In the genomic region with DNA sequence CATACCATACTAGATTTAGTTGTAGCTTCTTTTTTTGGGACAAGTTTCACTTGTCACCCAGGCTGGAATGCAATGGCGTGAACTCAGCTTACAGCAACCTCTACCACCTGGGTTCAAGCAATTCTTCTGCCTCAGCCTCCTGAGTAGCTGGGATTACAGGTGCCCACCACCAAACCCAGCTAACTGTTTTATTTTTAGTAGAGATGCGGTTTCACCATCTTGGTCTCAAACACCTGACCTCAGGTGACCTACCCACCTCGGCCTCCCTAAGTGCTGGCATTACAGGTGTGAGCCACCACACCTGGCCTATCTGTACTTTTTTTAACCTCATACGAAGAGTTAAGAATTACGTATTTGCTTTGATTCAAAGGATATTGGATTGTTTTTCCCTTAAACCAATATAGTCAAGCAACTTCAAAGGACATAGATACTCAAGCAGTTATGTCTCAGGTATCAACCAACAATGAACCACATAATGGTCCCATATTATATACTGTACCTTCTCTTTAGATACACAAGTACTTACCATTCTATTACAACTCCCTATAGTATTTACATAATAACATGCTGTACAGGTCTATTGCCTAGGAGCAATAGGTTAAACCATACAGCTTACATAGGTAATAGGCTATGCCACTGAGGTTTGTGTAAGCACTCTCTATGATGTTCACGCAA, we compare ENCODE assay signal across 21 cellular contexts. TPM values are rescaled to one million over a fixed set of nuclear protein-coding genes. Genes with fewer than 3 reads are reported as not detected.
A peak's percentile ranks its signal among the peaks of the same experiment; 100 is the strongest.
DNase-seq lines count a peak whose midpoint lies in the region; ATAC-seq, FAIRE-seq and TF ChIP-seq lines count a peak whose summit lies in the region.
"Had no signal": no experiment of that assay in that cellular context is flagged by ENCODE, and none has a peak within 500 bp of the region (broad histone marks: within the 10 kb centered on the region; RNA-seq: fewer than 3 reads in every experiment).

No MANE protein-coding gene starts in this region.

- ATAC-seq in HepG2 = no peak
- no peak for ATAC-seq in right lobe of liver
- ATAC-seq in K562 = peak; percentile 53
- no peak for ATAC-seq in CD4-positive, alpha-beta T cell (ENCODE audit: poor library complexity)

- H3K27me3 ChIP-seq in HepG2 (ENCODE audit: control insufficient read depth in 1 of 2, insufficient read depth in 2 of 2, low read length in 2 of 2) (no peaks in the 10 kb centered on the region), right lobe of liver (no peaks in the 10 kb centered on the region), K562 (ENCODE audit: control insufficient read depth in 2 of 2, insufficient read depth in 2 of 2, low read length in 2 of 2) (no peaks in the 10 kb centered on the region)
- no peaks in the 10 kb centered on the region for H3K27me3 ChIP-seq in CD4-positive, alpha-beta T cell (ENCODE audit: control insufficient read depth, insufficient read depth, low read length)
- H3K27me3 ChIP-seq: Peyer's patch had no signal

- DNase-seq in HepG2 (ENCODE audit: low spot score) = no peak
- no peak for DNase-seq in right lobe of liver
- DNase-seq in SK-N-MC (ENCODE audit: low read depth, low spot score) = no peak
- no peak for DNase-seq in K562 (ENCODE audit: extremely low read depth in 1 of 4, low spot score in 3 of 4)
- DNase-seq in CD4-positive, alpha-beta T cell = no peak
- no peak for DNase-seq in activated CD8-positive, alpha-beta memory T cell treated with anti-CD3 and anti-CD28 coated beads, Interleukin-2, amount 50 U/mL, for 4 hours
- DNase-seq in effector CD4-positive, alpha-beta T cell = no peak
- no peak for DNase-seq in activated naive CD4-positive, alpha-beta T cell treated with Interleukin-2 at 50 U/mL for 16 hours
- DNase-seq: DMS53, NCI-H1105 treated with DMSO at 0.1 percent for 48 hours, NCI-H1694, NCI-H2081 treated with DMSO at 0.1 percent for 48 hours, NCI-H446, NCI-H526, Peyer's patch had no signal

- in situ Hi-C loops in HepG2 (cut with HindIII; ENCODE audit: extremely low pct_ligation_motif_present, low pct_unique_long_range_greater_than_20kb) (loop anchor here (10.0 kb wide), 1 partner anchor 103 kb away; the partner anchor contains the start of gene LCA5L), K562 (cut with MboI) (no loop called here)

- H3K27ac ChIP-seq in HepG2 (ENCODE audit: extremely low read length, insufficient read depth, low read length) = no peak overlapping the region
- no peak overlapping the region for H3K27ac ChIP-seq in right lobe of liver
- H3K27ac ChIP-seq in SK-N-MC = 0 out of 2 replicates have a peak overlapping the region, but pooled peaks have one; percentile 39
- H3K27ac ChIP-seq in K562 (ENCODE audit: extremely low read depth, low read depth, low read length) = no peak overlapping the region
- no peak overlapping the region for H3K27ac ChIP-seq in CD4-positive, alpha-beta T cell (ENCODE audit: low read depth, low read length)
- H3K27ac ChIP-seq: C4-2B, HL-60, KMS-11, Peyer's patch had no signal

- no peaks in the 10 kb centered on the region for H3K27me3 Mint-ChIP-seq in CD4-positive, alpha-beta T cell

- H3K9me3 ChIP-seq in HepG2 (ENCODE audit: low read length) = no peaks in the 10 kb centered on the region
- H3K9me3 ChIP-seq in right lobe of liver = no peaks in the 10 kb centered on the region
- no peaks in the 10 kb centered on the region for H3K9me3 ChIP-seq in SK-N-MC (ENCODE audit: low read depth, low read length)
- no peaks in the 10 kb centered on the region for H3K9me3 ChIP-seq in K562 (replicated peaks; ENCODE audit: control insufficient read depth, insufficient read depth, low read depth, low read length)
- no peaks in the 10 kb centered on the region for H3K9me3 ChIP-seq in CD4-positive, alpha-beta T cell (ENCODE audit: control insufficient read depth, low read length)
- H3K9me3 ChIP-seq: Peyer's patch had no signal

- H3K4me3 Mint-ChIP-seq in CD4-positive, alpha-beta T cell = no peak overlapping the region
- H3K4me3 Mint-ChIP-seq: GM23338 had no signal

- H3K4me2 ChIP-seq in HepG2 (ENCODE audit: low read depth, low read length) (no peak overlapping the region), K562 (ENCODE audit: insufficient read depth, low read length) (no peak overlapping the region)
- H3K4me2 ChIP-seq: GM23338, KMS-11 had no signal

- H3K36me3 Mint-ChIP-seq in CD4-positive, alpha-beta T cell (ENCODE audit: low read depth) = peaks cover 60% of the 10 kb centered on the region

- no peaks in the 10 kb centered on the region for H3K9me3 Mint-ChIP-seq in CD4-positive, alpha-beta T cell
- H3K9me3 Mint-ChIP-seq: GM23338 had no signal

- no peak for TF ChIP-seq POLR2A in HepG2 (IDR thresholded peaks at IDR 0.05; ENCODE audit: insufficient read depth in 1 of 2, low read depth in 2 of 2, low read length in 2 of 2)
- TF ChIP-seq POLR2A in right lobe of liver (IDR thresholded peaks at IDR 0.05) = no peak
- TF ChIP-seq POLR2A in K562 (conservative IDR thresholded peaks at IDR 0.05) = peak; percentile 68

- intact Hi-C loops in HepG2 (cut with micrococcal nuclease; ENCODE audit: unreplicated experiment) (no loop called here), right lobe of liver (cut with DNase I) (no loop called here), K562 (cut with micrococcal nuclease) (no loop called here)
- intact Hi-C loops in CD4-positive, alpha-beta T cell (cut with DNase I, micrococcal nuclease) = no loop called here

- H3K4me3 ChIP-seq in HepG2 (replicated peaks in 1 of 3; ENCODE audit: insufficient read depth in 1 of 3, low read depth in 2 of 3, low read length in 3 of 3) = no peak overlapping the region
- no peak overlapping the region for H3K4me3 ChIP-seq in right lobe of liver
- no peak overlapping the region for H3K4me3 ChIP-seq in SK-N-MC
- H3K4me3 ChIP-seq in K562 = no peak overlapping the region
- H3K4me3 ChIP-seq: GM23338, Peyer's patch had no signal

- no peak for TF ChIP-seq EP300 in HepG2 (IDR thresholded peaks at IDR 0.05; ENCODE audit: low read depth in 2 of 2, low read length in 2 of 2)
- TF ChIP-seq EP300 in HepG2 (CRISPR knock-in tag; IDR thresholded peaks at IDR 0.05; ENCODE audit: borderline replicate concordance) = no peak
- TF ChIP-seq EP300 in K562 (IDR thresholded peaks at IDR 0.05; ENCODE audit: low read length) = no peak

- H4K20me1 ChIP-seq in HepG2 (ENCODE audit: insufficient read depth, low read length) (peaks cover 7% of the 10 kb centered on the region), K562 (replicated peaks; ENCODE audit: control insufficient read depth, insufficient read depth, low read length) (peaks cover 7% of the 10 kb centered on the region)

- POLR2A ChIA-PET in HepG2 (lab: Yijun Ruan, JAX) (no interaction called here), K562 (lab: Yijun Ruan, JAX) (interaction anchor here (0.6 to 5.9 kb wide), 11 partner anchors 7 to 110 kb away, joined by 3 to 39 read pairs (median 3); partner anchors contain the start of genes HMGN1 and SH3BGR)
- POLR2A ChIA-PET in CD4-positive, alpha-beta T cell (lab: Charles Lee) = interaction anchor here (1.2 kb wide), 1 partner anchor 29 kb away, joined by 3 read pairs; no protein-coding TSS in a partner anchor

- H3K4me1 Mint-ChIP-seq in CD4-positive, alpha-beta T cell (ENCODE audit: low read depth) = peaks cover 19% of the 10 kb centered on the region

- H3K9ac ChIP-seq in HepG2 (ENCODE audit: insufficient read depth, low read depth, low read length) = no peak overlapping the region
- no peak overlapping the region for H3K9ac ChIP-seq in SK-N-MC (ENCODE audit: insufficient read length)
- no peak overlapping the region for H3K9ac ChIP-seq in K562 (ENCODE audit: insufficient read depth in 1 of 2, low read depth in 2 of 2, low read length in 2 of 2)
- H3K9ac ChIP-seq: KMS-11 had no signal

- 96% methylated on average over 6 of the region's 6 CpGs for WGBS in HepG2 (ENCODE audit: low lambda C conversion rate)
- 93% methylated on average over 5 of the region's 6 CpGs for WGBS in right lobe of liver (ENCODE audit: insufficient coverage, low coverage, low lambda C conversion rate, missing lambda C conversion rate)
- 95% methylated on average over 6 of the region's 6 CpGs for WGBS in K562 (ENCODE audit: insufficient coverage, low coverage, missing lambda C conversion rate)

- peaks cover 27% of the 10 kb centered on the region for H3K4me1 ChIP-seq in HepG2 (ENCODE audit: insufficient read depth, low read length)
- no peaks in the 10 kb centered on the region for H3K4me1 ChIP-seq in right lobe of liver
- H3K4me1 ChIP-seq in K562 (replicated peaks in 1 of 2; ENCODE audit: control insufficient read depth in 2 of 2, insufficient read depth in 2 of 2, low read length in 2 of 2) = peaks cover 5 to 13% of the 10 kb centered on the region in 2 experiments; a peak in 4 of 5 replicates

- H3K27ac Mint-ChIP-seq in CD4-positive, alpha-beta T cell = no peak overlapping the region

- H3K79me2 ChIP-seq in HepG2 (ENCODE audit: insufficient read depth, low read length) = peaks cover 20% of the 10 kb centered on the region
- peaks cover 25% of the 10 kb centered on the region for H3K79me2 ChIP-seq in K562 (ENCODE audit: control insufficient read depth, insufficient read depth, low read length)

- TF ChIP-seq CTCF in HepG2 (CRISPR knock-in tag; IDR thresholded peaks at IDR 0.05) (no peak), right lobe of liver (IDR thresholded peaks at IDR 0.05) (no peak), K562 (IDR thresholded peaks at IDR 0.05 in 2 of 3, conservative IDR thresholded peaks at IDR 0.05 in 1 of 3; ENCODE audit: insufficient read depth in 2 of 3, low read depth in 1 of 3, low read length in 3 of 3) (no peak)
- no peak for TF ChIP-seq CTCF in CD4-positive, alpha-beta T cell (IDR thresholded peaks at IDR 0.05)

- H3K36me3 ChIP-seq in HepG2 (replicated peaks in 1 of 2; ENCODE audit: control insufficient read depth in 1 of 2, insufficient read depth in 2 of 2, low read length in 2 of 2) (peaks cover 2 to 36% of the 10 kb centered on the region in 2 experiments; a peak in 4 of 5 replicates), right lobe of liver (peaks cover 0 to 26% (median 13%) of the 10 kb centered on the region in 4 donors), SK-N-MC (ENCODE audit: insufficient read depth, low read length) (peaks cover 57% of the 10 kb centered on the region), K562 (ENCODE audit: control insufficient read depth, insufficient read depth, low read length) (peaks cover 50% of the 10 kb centered on the region)

- TF ChIP-seq RAD21 in HepG2 (CRISPR knock-in tag; IDR thresholded peaks at IDR 0.05) = no peak
- TF ChIP-seq RAD21 in K562 (CRISPR knock-in tag; conservative IDR thresholded peaks at IDR 0.05 in 1 of 2, IDR thresholded peaks at IDR 0.05 in 1 of 2) = no peak

- BruUV-seq in HepG2 (replicated peaks; lab: Mats Ljungman, UMichigan) (no TSS peak), K562 (replicated peaks; lab: Mats Ljungman, UMichigan) (no TSS peak)

- H2AFZ ChIP-seq in HepG2 (ENCODE audit: low read length) (no peak overlapping the region), K562 (ENCODE audit: low read depth, low read length) (no peak overlapping the region)
- H2AFZ ChIP-seq: GM23338 had no signal

- peaks cover 7% of the 10 kb centered on the region for H3K9me1 ChIP-seq in K562 (ENCODE audit: control insufficient read depth, insufficient read depth, low read length)

- CTCF ChIA-PET in HepG2 (lab: Yijun Ruan, JAX; ENCODE audit: low intra/inter-chr PET ratio, low total read pairs) = no interaction called here
- CTCF ChIA-PET in K562 (lab: Yijun Ruan, JAX; ENCODE audit: low intra/inter-chr PET ratio) = no interaction called here
- CTCF ChIA-PET in CD4-positive, alpha-beta T cell (lab: Charles Lee) = no interaction called here

- FAIRE-seq in HepG2 (lab: Jason Lieb, UNC) (no peak), K562 (lab: Jason Lieb, UNC) (no peak)
- FAIRE-seq: A204.1, D721Med had no signal

RNA-seq across cellular contexts. Expression of gene HMGN1, which starts 7.5 kb away (rescaled TPM):
- total RNA-seq in HepG2 (2016; rRNA removed; fragmentation: Illumina TruSeq; extraction: Trizol) (286 and 355 TPM in 2 replicates), right lobe of liver (10 to 100 TPM; 34.6 to 71.6 (median 63.9) TPM), K562 (2014; rRNA removed) (440 and 497 TPM in 2 replicates), K562 (2014; rRNA removed; fragmentation: Illumina TruSeq; extraction: Trizol) (567 and 664 TPM in 2 replicates), K562 (2015; rRNA removed; fragmentation: Illumina TruSeq; extraction: Trizol) (577 and 626 TPM in 2 replicates), K562 (2021) (524 and 567 TPM in 2 replicates)
- total RNA-seq in HepG2 (2016; cell fraction: cytosol; rRNA removed; fragmentation: Illumina TruSeq; extraction: Trizol; ENCODE audit: low read depth) = 200 and 237 TPM in 2 replicates
- 276 and 350 TPM in 2 replicates for total RNA-seq in HepG2 (2016; cell fraction: insoluble cytoplasmic fraction; rRNA removed; fragmentation: Illumina TruSeq; extraction: Trizol)
- total RNA-seq in HepG2 (2016; cell fraction: membrane; rRNA removed; fragmentation: Illumina TruSeq; extraction: Trizol) = 380 and 392 TPM in 2 replicates
- 162 and 177 TPM in 2 replicates for total RNA-seq in HepG2 (2016; cell fraction: nucleus; rRNA removed; fragmentation: Illumina TruSeq; extraction: Trizol)
- polyA plus RNA-seq in HepG2 (2011; rRNA removed) (69.2 and 104 TPM in 2 replicates), K562 (2011; rRNA removed) (329 and 455 TPM in 2 replicates), K562 (2014; fragmentation: Illumina TruSeq; extraction: Trizol) (478 and 498 TPM in 2 replicates), K562 (2014; fragmentation: Nextera tagmentation; extraction: Ambion mirVana) (100 to 1,000 TPM; 124 to 158 TPM), K562 (2014; rRNA removed) (539 and 577 TPM in 2 replicates)
- 42.7 and 59.4 TPM in 2 replicates for polyA plus RNA-seq in HepG2 (2011; cell fraction: cytosol; rRNA removed)
- 60.7 and 86.6 TPM in 2 replicates for polyA plus RNA-seq in HepG2 (2011; cell fraction: nucleus; rRNA removed)
- 128 and 194 TPM in 2 replicates for polyA plus RNA-seq in HepG2 (2012)
- polyA plus RNA-seq in HepG2 (2016; cell fraction: cytosol; fragmentation: Illumina TruSeq; extraction: Trizol; ENCODE audit: low read depth) = 295 and 368 TPM in 2 replicates
- 469 and 491 TPM in 2 replicates for polyA plus RNA-seq in HepG2 (2016; cell fraction: insoluble cytoplasmic fraction; fragmentation: Illumina TruSeq; extraction: Trizol; ENCODE audit: low read depth)
- polyA plus RNA-seq in HepG2 (2016; cell fraction: membrane; fragmentation: Illumina TruSeq; extraction: Trizol; ENCODE audit: low read depth) = 426 and 487 TPM in 2 replicates
- polyA plus RNA-seq in HepG2 (2016; cell fraction: nucleus; fragmentation: Illumina TruSeq; extraction: Trizol; ENCODE audit: insufficient read depth, low read depth) = 344 and 363 TPM in 2 replicates
- 17.4 and 49.8 TPM in 2 replicates for polyA minus RNA-seq in HepG2 (2011; rRNA and poly(A)+ RNA removed; ENCODE audit: low replicate concordance)
- 42.5 and 49.1 TPM in 2 replicates for polyA minus RNA-seq in HepG2 (2011; cell fraction: cytosol; rRNA and poly(A)+ RNA removed)
- polyA minus RNA-seq in HepG2 (2011; cell fraction: nucleus; rRNA and poly(A)+ RNA removed) = 49.1 and 49.8 TPM in 2 replicates
- total RNA-seq in K562 (2011; cell fraction: chromatin; rRNA removed; ENCODE audit: low replicate concordance) = 108 and 251 TPM in 2 replicates
- total RNA-seq in K562 (2011; cell fraction: nucleolus; rRNA removed) = 84.9 and 94.7 TPM in 2 replicates
- total RNA-seq in K562 (2011; cell fraction: nucleoplasm; rRNA removed) = 175 and 253 TPM in 2 replicates
- 77.8 and 235 TPM in 2 replicates for polyA plus RNA-seq in K562 (2011; cell fraction: cytosol; rRNA removed)
- polyA plus RNA-seq in K562 (2011; cell fraction: nucleus; rRNA removed) = 298 and 403 TPM in 2 replicates
- 541 and 564 TPM in 2 replicates for polyA plus RNA-seq in K562 (2012)
- polyA minus RNA-seq in K562 (2011; rRNA and poly(A)+ RNA removed) = 224 and 259 TPM in 2 replicates
- polyA minus RNA-seq in K562 (2011; cell fraction: cytosol; rRNA and poly(A)+ RNA removed) = 123 and 142 TPM in 2 replicates
- 91.1 and 169 TPM in 2 replicates for polyA minus RNA-seq in K562 (2011; cell fraction: nucleus; rRNA and poly(A)+ RNA removed)
- 100 to 1,000 TPM; 256 to 262 TPM for total RNA-seq in CD4-positive, alpha-beta T cell

RNA-seq across cellular contexts. Expression of gene BRWD1, which starts 28.0 kb away (rescaled TPM):
- 28.0 and 28.7 TPM in 2 replicates for total RNA-seq in HepG2 (2016; rRNA removed; fragmentation: Illumina TruSeq; extraction: Trizol)
- 30.7 and 33.0 TPM in 2 replicates for total RNA-seq in HepG2 (2016; cell fraction: cytosol; rRNA removed; fragmentation: Illumina TruSeq; extraction: Trizol; ENCODE audit: low read depth)
- total RNA-seq in HepG2 (2016; cell fraction: insoluble cytoplasmic fraction; rRNA removed; fragmentation: Illumina TruSeq; extraction: Trizol) = 28.3 TPM in 2 replicates
- total RNA-seq in HepG2 (2016; cell fraction: membrane; rRNA removed; fragmentation: Illumina TruSeq; extraction: Trizol) = 24.7 and 28.2 TPM in 2 replicates
- 61.1 and 61.3 TPM in 2 replicates for total RNA-seq in HepG2 (2016; cell fraction: nucleus; rRNA removed; fragmentation: Illumina TruSeq; extraction: Trizol)
- 11.4 and 13.9 TPM in 2 replicates for polyA plus RNA-seq in HepG2 (2011; rRNA removed)
- polyA plus RNA-seq in HepG2 (2011; cell fraction: cytosol; rRNA removed) = 5.1 and 8.1 TPM in 2 replicates
- polyA plus RNA-seq in HepG2 (2011; cell fraction: nucleus; rRNA removed) = 14.0 and 19.1 TPM in 2 replicates
- polyA plus RNA-seq in HepG2 (2012) = 13.5 and 18.9 TPM in 2 replicates
- polyA plus RNA-seq in HepG2 (2016; cell fraction: cytosol; fragmentation: Illumina TruSeq; extraction: Trizol; ENCODE audit: low read depth) = 3.9 and 4.4 TPM in 2 replicates
- polyA plus RNA-seq in HepG2 (2016; cell fraction: insoluble cytoplasmic fraction; fragmentation: Illumina TruSeq; extraction: Trizol; ENCODE audit: low read depth) = 12.7 and 14.4 TPM in 2 replicates
- 8.7 TPM in 2 replicates for polyA plus RNA-seq in HepG2 (2016; cell fraction: membrane; fragmentation: Illumina TruSeq; extraction: Trizol; ENCODE audit: low read depth)
- polyA plus RNA-seq in HepG2 (2016; cell fraction: nucleus; fragmentation: Illumina TruSeq; extraction: Trizol; ENCODE audit: insufficient read depth, low read depth) = 27.5 and 27.9 TPM in 2 replicates
- 24.1 and 32.5 TPM in 2 replicates for polyA minus RNA-seq in HepG2 (2011; rRNA and poly(A)+ RNA removed; ENCODE audit: low replicate concordance)
- polyA minus RNA-seq in HepG2 (2011; cell fraction: cytosol; rRNA and poly(A)+ RNA removed) = 26.4 and 29.3 TPM in 2 replicates
- polyA minus RNA-seq in HepG2 (2011; cell fraction: nucleus; rRNA and poly(A)+ RNA removed) = 204 and 216 TPM in 2 replicates
- total RNA-seq in right lobe of liver = 10 to 100 TPM; 18.6 to 26.7 (median 21.9) TPM
- 104 and 356 TPM in 2 replicates for total RNA-seq in K562 (2011; cell fraction: chromatin; rRNA removed; ENCODE audit: low replicate concordance)
- total RNA-seq in K562 (2011; cell fraction: nucleolus; rRNA removed) = 54.4 and 64.3 TPM in 2 replicates
- total RNA-seq in K562 (2011; cell fraction: nucleoplasm; rRNA removed) = 179 and 274 TPM in 2 replicates
- total RNA-seq in K562 (2014; rRNA removed) = 29.8 and 34.1 TPM in 2 replicates
- total RNA-seq in K562 (2014; rRNA removed; fragmentation: Illumina TruSeq; extraction: Trizol) = 60.2 and 70.5 TPM in 2 replicates
- total RNA-seq in K562 (2015; rRNA removed; fragmentation: Illumina TruSeq; extraction: Trizol) = 45.4 and 48.3 TPM in 2 replicates
- 40.5 and 42.4 TPM in 2 replicates for total RNA-seq in K562 (2021)
- 27.8 and 39.5 TPM in 2 replicates for polyA plus RNA-seq in K562 (2011; rRNA removed)
- 9.7 and 20.5 TPM in 2 replicates for polyA plus RNA-seq in K562 (2011; cell fraction: cytosol; rRNA removed)
- polyA plus RNA-seq in K562 (2011; cell fraction: nucleus; rRNA removed) = 26.0 and 35.2 TPM in 2 replicates
- polyA plus RNA-seq in K562 (2012) = 17.7 and 21.7 TPM in 2 replicates
- 23.0 and 25.3 TPM in 2 replicates for polyA plus RNA-seq in K562 (2014; fragmentation: Illumina TruSeq; extraction: Trizol)
- polyA plus RNA-seq in K562 (2014; fragmentation: Nextera tagmentation; extraction: Ambion mirVana) = 10 to 100 TPM; 10.1 to 11.2 TPM
- 22.9 and 28.0 TPM in 2 replicates for polyA plus RNA-seq in K562 (2014; rRNA removed)
- polyA minus RNA-seq in K562 (2011; rRNA and poly(A)+ RNA removed) = 152 and 172 TPM in 2 replicates
- 28.8 and 35.4 TPM in 2 replicates for polyA minus RNA-seq in K562 (2011; cell fraction: cytosol; rRNA and poly(A)+ RNA removed)
- 123 and 195 TPM in 2 replicates for polyA minus RNA-seq in K562 (2011; cell fraction: nucleus; rRNA and poly(A)+ RNA removed)
- 10 to 100 TPM; 84.7 to 92.2 TPM for total RNA-seq in CD4-positive, alpha-beta T cell

Comparison
In these comparisons a context has a peak if more than half of its experiments do, and no peak if none do; other contexts are left out.
1. Of the 241 proteins assayed by ChIP-seq in both HepG2 and K562: peak only in HepG2: POLR2G; only in K562: ATF4, ELF4, HBP1, NR2F6, POLR2A, POLR2AphosphoS2 and 3 more; in both: POLR2AphosphoS5; in neither: 228; mixed calls (peak in some experiments, not most) for 2.